ENCODE assay signal across 22 cellular contexts in genomic region chr10:101932182-101932581, GRCh38.
DNase-seq lines count a peak whose midpoint lies in the region; ATAC-seq and TF ChIP-seq lines count a peak whose summit lies in the region.
"Had no signal": no experiment of that assay in that cellular context is flagged by ENCODE, and none has a peak within 500 bp of the region (broad histone marks: within the 10 kb centered on the region; RNA-seq: fewer than 3 reads in every experiment).

No MANE protein-coding gene starts in this region.

- H3K9me3 Mint-ChIP-seq in activated naive CD4-positive, alpha-beta T cell treated with anti-CD3 and anti-CD28 coated beads for 36 hours = no peaks in the 10 kb centered on the region
- H3K9me3 Mint-ChIP-seq: CD4-positive, CD25-positive, alpha-beta regulatory T cell; HFFc6 had no signal

- H3K27ac Mint-ChIP-seq in activated naive CD4-positive, alpha-beta T cell treated with anti-CD3 and anti-CD28 coated beads for 36 hours = no peak overlapping the region
- H3K27ac Mint-ChIP-seq: HFFc6 had no signal

- no peaks in the 10 kb centered on the region for H3K4me1 ChIP-seq in vagina
- H3K4me1 ChIP-seq: BE2C had no signal

- CTCF ChIA-PET in activated naive CD4-positive, alpha-beta T cell treated with anti-CD3 and anti-CD28 coated beads for 36 hours (lab: Charles Lee) = no interaction called here
- CTCF ChIA-PET in HEK293T (lab: Yijun Ruan, JAX) = no interaction called here

- no peaks in the 10 kb centered on the region for H3K27me3 ChIP-seq in vagina
- H3K27me3 ChIP-seq: BE2C had no signal

- intact Hi-C loops in activated naive CD4-positive, alpha-beta T cell treated with anti-CD3 and anti-CD28 coated beads for 36 hours (cut with micrococcal nuclease) = loop anchor here (2.0 kb wide), 1 partner anchor 41 kb away; no protein-coding TSS in a partner anchor
- intact Hi-C loops in vagina (cut with DNase I) = no loop called here

- H3K27ac ChIP-seq in vagina = no peak overlapping the region

- TF ChIP-seq CTCF in epithelial cell of esophagus (IDR thresholded peaks at IDR 0.05; ENCODE audit: insufficient read depth, low read depth, low read length, missing control alignments) = no peak
- no peak for TF ChIP-seq CTCF in vagina (IDR thresholded peaks at IDR 0.05)

- peaks cover 4% of the 10 kb centered on the region for H3K36me3 Mint-ChIP-seq in activated naive CD4-positive, alpha-beta T cell treated with anti-CD3 and anti-CD28 coated beads for 36 hours (ENCODE audit: low read depth)

- ATAC-seq in activated CD4-positive, CD25-positive, alpha-beta regulatory T cell treated with anti-CD3 and anti-CD28 coated beads, Interleukin-2, amount 50 U/mL, for 24 hours = peak; percentile 83 to 96
- ATAC-seq in GM19463 (IDR thresholded peaks at IDR 0.05; ENCODE audit: unreplicated experiment) = no peak
- ATAC-seq: HepG2 had no signal

- H3K27me3 Mint-ChIP-seq in activated naive CD4-positive, alpha-beta T cell treated with anti-CD3 and anti-CD28 coated beads for 36 hours (ENCODE audit: low read depth) = no peaks in the 10 kb centered on the region
- H3K27me3 Mint-ChIP-seq: CD4-positive, CD25-positive, alpha-beta regulatory T cell had no signal

- no peaks in the 10 kb centered on the region for H3K9me3 ChIP-seq in vagina
- H3K9me3 ChIP-seq: BE2C had no signal

- H3K4me1 Mint-ChIP-seq in activated naive CD4-positive, alpha-beta T cell treated with anti-CD3 and anti-CD28 coated beads for 36 hours (ENCODE audit: low read depth) = peaks cover 12% of the 10 kb centered on the region

- TF ChIP-seq POLR2A in vagina (IDR thresholded peaks at IDR 0.05) = no peak

- POLR2A ChIA-PET in HEK293T (lab: Yijun Ruan, JAX) = no interaction called here

- no peak for DNase-seq in activated CD4-positive, CD25-positive, alpha-beta regulatory T cell (lab: John Stamatoyannopoulos, UW)
- DNase-seq in activated naive CD4-positive, alpha-beta T cell treated with anti-CD3 and anti-CD28 coated beads for 36 hours = peak; percentile 31
- no peak for DNase-seq in activated naive CD4-positive, alpha-beta T cell treated with Interleukin-2 at 50 U/mL for 16 hours
- DNase-seq in HEK293T (ENCODE audit: extremely low spot score) (no peak), epithelial cell of esophagus (ENCODE audit: low read depth) (peak; percentile 24), vagina (ENCODE audit: extremely low spot score in 2 of 2) (no peak)
- DNase-seq: BE2C, COR-L47, GDM1, GOT3, HFFc6, KBM-7, NCI-H1417 treated with DMSO at 0.1 percent for 48 hours, NCI-H187 treated with DMSO at 0.1 percent for 48 hours, NCI-H226, NCI-H524, RPMI8226, SHP77 treated with DMSO at 0.1 percent for 48 hours had no signal

- H3K36me3 ChIP-seq in vagina = no peaks in the 10 kb centered on the region
- H3K36me3 ChIP-seq: BE2C had no signal

- H3K4me3 ChIP-seq in epithelial cell of esophagus (ENCODE audit: low read length) = no peak overlapping the region
- H3K4me3 ChIP-seq in vagina = no peak overlapping the region

- no peak overlapping the region for H3K4me3 Mint-ChIP-seq in activated naive CD4-positive, alpha-beta T cell treated with anti-CD3 and anti-CD28 coated beads for 36 hours
- H3K4me3 Mint-ChIP-seq: CD4-positive, CD25-positive, alpha-beta regulatory T cell; HFFc6 had no signal

TF ChIP-seq in HEK293T, 16 proteins besides CTCF, POLR2A, EP300 and RAD21:
- no peak for TF ChIP-seq FOXA1 (IDR thresholded peaks at IDR 0.05)
- TF ChIP-seq NFRKB (IDR thresholded peaks at IDR 0.05) = no peak
- TF ChIP-seq ZNF384 (IDR thresholded peaks at IDR 0.05) = no peak
- TF ChIP-seq SUZ12 (IDR thresholded peaks at IDR 0.05) = no peak
- TF ChIP-seq, protein P1, sequence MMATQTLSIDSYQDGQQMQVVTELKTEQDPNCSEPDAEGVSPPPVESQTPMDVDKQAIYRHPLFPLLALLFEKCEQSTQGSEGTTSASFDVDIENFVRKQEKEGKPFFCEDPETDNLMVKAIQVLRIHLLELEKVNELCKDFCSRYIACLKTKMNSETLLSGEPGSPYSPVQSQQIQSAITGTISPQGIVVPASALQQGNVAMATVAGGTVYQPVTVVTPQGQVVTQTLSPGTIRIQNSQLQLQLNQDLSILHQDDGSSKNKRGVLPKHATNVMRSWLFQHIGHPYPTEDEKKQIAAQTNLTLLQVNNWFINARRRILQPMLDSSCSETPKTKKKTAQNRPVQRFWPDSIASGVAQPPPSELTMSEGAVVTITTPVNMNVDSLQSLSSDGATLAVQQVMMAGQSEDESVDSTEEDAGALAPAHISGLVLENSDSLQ (IDR thresholded peaks at IDR 0.05) = 0 out of 2 replicates have a peak, but pooled peaks have one; percentile 24
- TF ChIP-seq HDGF (IDR thresholded peaks at IDR 0.05; ENCODE audit: borderline replicate concordance) = no peak
- TF ChIP-seq SP1 (IDR thresholded peaks at IDR 0.05) = no peak
- TF ChIP-seq LEF1 (IDR thresholded peaks at IDR 0.05; ENCODE audit: borderline replicate concordance) = no peak

Comparison
In these comparisons a context has a peak if more than half of its experiments do, and no peak if none do; other contexts are left out.
1. DNase-seq: peak in activated naive CD4-positive, alpha-beta T cell treated with anti-CD3 and anti-CD28 coated beads for 36 hours (single experiment) and epithelial cell of esophagus (single experiment); none in activated CD4-positive, CD25-positive, alpha-beta regulatory T cell (0 of 4), activated naive CD4-positive, alpha-beta T cell treated with Interleukin-2 at 50 U/mL for 16 hours (single experiment), HEK293T (single experiment) and vagina (0 of 2).